Comparison of ENCODE assay signal across 13 cellular contexts in the genomic region with DNA sequence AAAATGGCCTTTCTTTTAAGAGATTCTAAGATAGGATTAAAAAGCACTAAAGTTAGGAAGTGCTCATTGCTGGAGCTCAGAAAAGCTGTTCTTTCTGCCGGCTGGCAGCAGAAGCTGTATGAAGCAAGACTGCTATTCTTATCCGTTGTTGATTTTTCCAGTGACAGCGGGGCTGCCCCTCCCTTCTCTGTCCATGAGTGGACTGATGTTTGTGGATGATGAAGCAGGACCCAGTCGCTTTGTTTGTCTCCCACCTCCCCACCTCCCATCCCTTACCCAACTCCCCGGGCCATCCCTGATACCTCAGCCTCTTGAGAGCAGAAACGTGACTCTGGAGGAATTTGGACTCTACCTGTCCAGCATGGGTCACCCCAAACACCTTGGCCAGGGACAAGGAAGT. TPM values are rescaled to one million over a fixed set of nuclear protein-coding genes. Genes with fewer than 3 reads are reported as not detected.
A peak's percentile ranks its signal among the peaks of the same experiment; 100 is the strongest.
DNase-seq lines count a peak whose midpoint lies in the region; ATAC-seq and TF ChIP-seq lines count a peak whose summit lies in the region.
"Had no signal": no experiment of that assay in that cellular context is flagged by ENCODE, and none has a peak within 500 bp of the region (broad histone marks: within the 10 kb centered on the region; RNA-seq: fewer than 3 reads in every experiment).

No MANE protein-coding gene starts in this region.

- no peaks in the 10 kb centered on the region for H3K79me2 ChIP-seq in smooth muscle cell (ENCODE audit: low read depth)

- no peaks in the 10 kb centered on the region for H3K27me3 ChIP-seq in adipocyte (replicated peaks; ENCODE audit: control insufficient read depth, insufficient read depth, low read length)
- no peaks in the 10 kb centered on the region for H3K27me3 ChIP-seq in WERI-Rb-1 (ENCODE audit: insufficient read depth, low read depth, severe bottlenecking)
- H3K27me3 ChIP-seq in smooth muscle cell (ENCODE audit: low read depth) = no peaks in the 10 kb centered on the region
- H3K27me3 ChIP-seq: breast epithelium, SJCRH30 had no signal

- no peaks in the 10 kb centered on the region for H3K27me3 Mint-ChIP-seq in activated CD4-positive, alpha-beta T cell treated with anti-CD3 and anti-CD28 coated beads for 36 hours
- H3K27me3 Mint-ChIP-seq: stimulated activated memory B cell treated with anti-CD40 and anti-IgM and Interleukin-4, amounts not matched to agents 10 μg/mL and 1 μg/mL and 100 μg/mL, for 72 hours had no signal

- H3K36me3 ChIP-seq in adipocyte (ENCODE audit: control insufficient read depth, insufficient read depth, low read length, severe bottlenecking) (peaks cover 37% of the 10 kb centered on the region), WERI-Rb-1 (no peaks in the 10 kb centered on the region), smooth muscle cell (ENCODE audit: low read depth) (no peaks in the 10 kb centered on the region)
- H3K36me3 ChIP-seq: breast epithelium, SJCRH30 had no signal

- no peak overlapping the region for H3K27ac ChIP-seq in WERI-Rb-1
- H3K27ac ChIP-seq in smooth muscle cell (ENCODE audit: low read depth) = no peak overlapping the region
- H3K27ac ChIP-seq: SJCRH30 had no signal

- H3K9ac ChIP-seq in adipocyte (ENCODE audit: low read length) (peak overlapping the region; percentile 25), smooth muscle cell (ENCODE audit: low read depth) (no peak overlapping the region)

- POLR2A ChIA-PET in activated CD4-positive, alpha-beta T cell treated with anti-CD3 and anti-CD28 coated beads for 36 hours (lab: Charles Lee) = no interaction called here

- peaks cover 7% of the 10 kb centered on the region for H3K4me1 Mint-ChIP-seq in activated CD4-positive, alpha-beta T cell treated with anti-CD3 and anti-CD28 coated beads for 36 hours

- intact Hi-C loops in Right ventricle myocardium superior (cut with DNase I) = no loop called here
- intact Hi-C loops in activated CD4-positive, alpha-beta T cell treated with anti-CD3 and anti-CD28 coated beads for 36 hours (cut with DNase I, micrococcal nuclease) = loop anchor here in 1 of 2 experiments (2.0 kb wide), 1 partner anchor 52 kb away; a partner anchor contains a TSS

- H3K36me3 Mint-ChIP-seq in activated CD4-positive, alpha-beta T cell treated with anti-CD3 and anti-CD28 coated beads for 36 hours (ENCODE audit: low read depth) = peaks cover 3% of the 10 kb centered on the region

- no peak for TF ChIP-seq CTCF in WERI-Rb-1 (IDR thresholded peaks at IDR 0.05; ENCODE audit: low read depth, low read length)
- no peak for TF ChIP-seq CTCF in smooth muscle cell (IDR thresholded peaks at IDR 0.05; ENCODE audit: borderline replicate concordance, insufficient read depth, poor library complexity, severe bottlenecking)

- CTCF ChIA-PET in activated CD4-positive, alpha-beta T cell treated with anti-CD3 and anti-CD28 coated beads for 36 hours (lab: Charles Lee) = interaction anchor here (0.7 to 2.2 kb wide), 8 partner anchors 8 to 226 kb away, joined by 3 to 9 read pairs (median 5); no protein-coding TSS in a partner anchor

- H3F3A ChIP-seq in smooth muscle cell (ENCODE audit: low read depth) = no peaks in the 10 kb centered on the region

- H3K27ac Mint-ChIP-seq in activated CD4-positive, alpha-beta T cell treated with anti-CD3 and anti-CD28 coated beads for 36 hours = no peak overlapping the region
- H3K27ac Mint-ChIP-seq: stimulated activated memory B cell treated with anti-CD40 and anti-IgM and Interleukin-4, amounts not matched to agents 10 μg/mL and 1 μg/mL and 100 μg/mL, for 72 hours had no signal

- ATAC-seq in Right ventricle myocardium superior (ENCODE audit: poor library complexity) = peak; percentile 77
- ATAC-seq in activated CD4-positive, alpha-beta T cell treated with anti-CD3 and anti-CD28 coated beads for 36 hours = no peak
- ATAC-seq: stimulated activated memory B cell treated with anti-CD40 and anti-IgM and Interleukin-4, amounts not matched to agents 10 μg/mL and 1 μg/mL and 100 μg/mL, for 72 hours had no signal

- H3K9me3 ChIP-seq in adipocyte (ENCODE audit: control insufficient read depth, low read length) (no peaks in the 10 kb centered on the region), WERI-Rb-1 (ENCODE audit: severe bottlenecking) (no peaks in the 10 kb centered on the region), smooth muscle cell (replicated peaks; ENCODE audit: low read depth) (no peaks in the 10 kb centered on the region)
- H3K9me3 ChIP-seq: breast epithelium, SJCRH30 had no signal

- H3K4me1 ChIP-seq in adipocyte (ENCODE audit: control insufficient read depth, insufficient read depth, low read length) = peaks cover 32% of the 10 kb centered on the region
- no peaks in the 10 kb centered on the region for H3K4me1 ChIP-seq in smooth muscle cell (ENCODE audit: low read depth)
- H3K4me1 ChIP-seq: breast epithelium, SJCRH30 had no signal

- DNase-seq in Ammon's horn (ENCODE audit: low spot score) (peak; percentile 69), adipocyte (ENCODE audit: low read depth) (peak; percentile 12), Right ventricle myocardium superior (peak; percentile 64), pons (ENCODE audit: low spot score) (peak; percentile 56), WERI-Rb-1 (no peak), smooth muscle cell (lab: John Stamatoyannopoulos, UW; ENCODE audit: unreplicated experiment) (no peak)
- DNase-seq in activated T-cell treated with anti-CD3 and anti-CD28 coated beads, Interleukin-2, amount 50 U/mL, for 1 hour = no peak
- DNase-seq in activated CD4-positive, alpha-beta T cell treated with anti-CD3 and anti-CD28 coated beads for 36 hours = no peak
- DNase-seq: SJCRH30 had no signal

- 60% methylated on average over 6 of the region's 6 CpGs for WGBS in smooth muscle cell (ENCODE audit: low lambda C conversion rate)

- H3K4me3 ChIP-seq in adipocyte (ENCODE audit: low read length) (no peak overlapping the region), WERI-Rb-1 (ENCODE audit: low read depth, low read length) (no peak overlapping the region), smooth muscle cell (no peak overlapping the region)
- H3K4me3 ChIP-seq: breast epithelium, SJCRH30, skin epidermis had no signal

- no peak overlapping the region for H3K4me2 ChIP-seq in smooth muscle cell

- H2AFZ ChIP-seq in smooth muscle cell (ENCODE audit: low read depth) = no peak overlapping the region

- no peaks in the 10 kb centered on the region for H3K9me3 Mint-ChIP-seq in activated CD4-positive, alpha-beta T cell treated with anti-CD3 and anti-CD28 coated beads for 36 hours (ENCODE audit: low read depth)
- H3K9me3 Mint-ChIP-seq: stimulated activated memory B cell treated with anti-CD40 and anti-IgM and Interleukin-4, amounts not matched to agents 10 μg/mL and 1 μg/mL and 100 μg/mL, for 72 hours had no signal

- no peak overlapping the region for H3K4me3 Mint-ChIP-seq in activated CD4-positive, alpha-beta T cell treated with anti-CD3 and anti-CD28 coated beads for 36 hours
- H3K4me3 Mint-ChIP-seq: CD14-positive monocyte; stimulated activated memory B cell treated with anti-CD40 and anti-IgM and Interleukin-4, amounts not matched to agents 10 μg/mL and 1 μg/mL and 100 μg/mL, for 72 hours had no signal

- no peaks in the 10 kb centered on the region for H4K20me1 ChIP-seq in smooth muscle cell (ENCODE audit: low read depth)

RNA-seq across cellular contexts. Expression of a gene that starts 10.3 kb away (rescaled TPM):
- total RNA-seq in Right ventricle myocardium superior (17.8 TPM), smooth muscle cell (2.2 TPM in 1 of 2 replicates, not detected in the other)
- 1 to 10 TPM in 1 of 2 experiments, not detected in 1; 2.8 TPM for total RNA-seq in activated CD4-positive, alpha-beta T cell treated with anti-CD3 and anti-CD28 coated beads for 36 hours
- polyA plus RNA-seq in smooth muscle cell = 0.30 and 0.98 TPM in 2 replicates

RNA-seq across cellular contexts. Expression of a gene that starts 14.7 kb away (rescaled TPM):
- total RNA-seq in Right ventricle myocardium superior (1.3 TPM), smooth muscle cell (1.6 and 2.3 TPM in 2 replicates)
- 1 to 10 TPM; 4.0 to 6.5 TPM for total RNA-seq in activated CD4-positive, alpha-beta T cell treated with anti-CD3 and anti-CD28 coated beads for 36 hours
- 1.6 and 4.5 TPM in 2 replicates for polyA plus RNA-seq in smooth muscle cell
- total RNA-seq: SJCRH30 had no signal

RNA-seq across cellular contexts. Expression of a gene that starts 50.6 kb away (rescaled TPM):
- total RNA-seq in Right ventricle myocardium superior (0.35 TPM), smooth muscle cell (not detected in 2 replicates)
- not detected for total RNA-seq in activated CD4-positive, alpha-beta T cell treated with anti-CD3 and anti-CD28 coated beads for 36 hours
- polyA plus RNA-seq in smooth muscle cell = 0.35 TPM in 1 of 2 replicates, not detected in the other
- total RNA-seq: SJCRH30 had no signal
- polyA plus RNA-seq: CD14-positive monocyte had no signal

RNA-seq across cellular contexts. Expression of a gene that starts 52.2 kb away (rescaled TPM):
- total RNA-seq in Right ventricle myocardium superior (6.1 TPM), smooth muscle cell (12.8 and 13.1 TPM in 2 replicates)
- total RNA-seq in activated CD4-positive, alpha-beta T cell treated with anti-CD3 and anti-CD28 coated beads for 36 hours = 10 to 100 TPM; 12.0 to 17.1 TPM
- polyA plus RNA-seq in smooth muscle cell = 12.1 and 18.1 TPM in 2 replicates

Comparison
In these comparisons a context has a peak if more than half of its experiments do, and no peak if none do; other contexts are left out.
1. DNase-seq: peak in Ammon's horn (single experiment), adipocyte (single experiment), Right ventricle myocardium superior (single experiment) and pons (single experiment); none in activated T-cell treated with anti-CD3 and anti-CD28 coated beads, Interleukin-2, amount 50 U/mL, for 1 hour (single experiment), activated CD4-positive, alpha-beta T cell treated with anti-CD3 and anti-CD28 coated beads for 36 hours (single experiment), WERI-Rb-1 (single experiment) and smooth muscle cell (single experiment).